34 cellular contexts compared by ENCODE assay signal in genomic region chr3:54745863-54746262, GRCh38.
"Had no signal": no experiment of that assay in that cellular context is flagged by ENCODE, and none has a peak within 500 bp of the region (broad histone marks: within the 10 kb centered on the region; RNA-seq: fewer than 3 reads in every experiment).

No MANE protein-coding gene starts in this region.

- H3K9ac ChIP-seq: KMS-11 had no signal

- H3K4me2 ChIP-seq: KMS-11 had no signal

- H3K4me3 ChIP-seq: MG63 had no signal

- DNase-seq: Karpas-422, Kasumi-1, KG1, MG63, MM.1S, MV-4-11, NCI-H1048, NCI-H1092, NCI-H1092 treated with DMSO at 0.1 percent for 48 hours, NCI-H1105, NCI-H1105 treated with DMSO at 0.1 percent for 48 hours, NCI-H1417, NCI-H1417 treated with DMSO at 0.1 percent for 48 hours, NCI-H1436, NCI-H1436 treated with DMSO at 0.1 percent for 48 hours, NCI-H146, NCI-H1694, NCI-H1694 treated with DMSO at 0.1 percent for 48 hours, NCI-H187, NCI-H187 treated with DMSO at 0.1 percent for 48 hours, NCI-H1930, NCI-H2029, NCI-H2029 treated with DMSO at 0.1 percent for 48 hours, NCI-H2081, NCI-H2081 treated with DMSO at 0.1 percent for 48 hours, NCI-H2107, NCI-H2171, NCI-H2171 treated with DMSO at 0.1 percent for 48 hours, NCI-H2227 treated with DMSO at 0.1 percent for 48 hours, NCI-H226, NCI-H345, NCI-H446, NCI-H446 treated with DMSO at 0.1 percent for 48 hours had no signal

- H3K36me3 ChIP-seq: MG63 had no signal

- H3K27me3 ChIP-seq: MG63 had no signal

- H3K9me3 ChIP-seq: MG63 had no signal

- H3K27ac ChIP-seq: KMS-11 had no signal
